ENCODE assay signal across 9 cellular contexts in genomic region chr10:98331888-98332287, GRCh38.
DNase-seq lines count a peak whose midpoint lies in the region; ATAC-seq and TF ChIP-seq lines count a peak whose summit lies in the region.
"Had no signal": no experiment of that assay in that cellular context is flagged by ENCODE, and none has a peak within 500 bp of the region (broad histone marks: within the 10 kb centered on the region; RNA-seq: fewer than 3 reads in every experiment).

No MANE protein-coding gene starts in this region.

- H3K4me1 ChIP-seq in right cardiac atrium (ENCODE audit: control insufficient read depth, insufficient read depth, low read length), result no peaks in the 10 kb centered on the region

- 65% methylated on average over 6 of the region's 6 CpGs for WGBS in right cardiac atrium

- intact Hi-C loops in right cardiac atrium (cut with DNase I), result no loop called here

- H3K27ac ChIP-seq in right cardiac atrium (ENCODE audit: low read length), result no peak overlapping the region

- no peak overlapping the region for H3K4me3 ChIP-seq in HFF-Myc (replicated peaks; ENCODE audit: low read depth, low read length)
- no peak overlapping the region for H3K4me3 ChIP-seq in right cardiac atrium (ENCODE audit: low read length)

- no peaks in the 10 kb centered on the region for H3K9me3 ChIP-seq in right cardiac atrium (ENCODE audit: control insufficient read depth, low read length)

- peak; percentile 38 for TF ChIP-seq CTCF in HFF-Myc (IDR thresholded peaks at IDR 0.05; ENCODE audit: low read depth, low read length, missing control alignments)

- peak; percentile 40 for DNase-seq in DMS153 treated with DMSO at 0.1 percent for 48 hours (lab: John Stamatoyannopoulos, UW; ENCODE audit: unreplicated experiment)
- DNase-seq in HFF-Myc (ENCODE audit: extremely low read depth, low read depth), result no peak
- DNase-seq in SK-N-DZ (ENCODE audit: low spot score), result peak; percentile 38
- DNase-seq in iPS-NIHi7 (ENCODE audit: extremely low spot score), result peak; percentile 84
- DNase-seq in AG20443 (ENCODE audit: low spot score), result no peak
- no peak for DNase-seq in superior temporal gyrus (ENCODE audit: extremely low spot score)
- DNase-seq in activated effector memory CD4-positive, alpha-beta T cell treated with anti-CD3 and anti-CD28 coated beads, Interleukin-2, amount 50 U/mL, for 16 hours, result no peak
- no peak for DNase-seq in right cardiac atrium
- DNase-seq: NCI-H774 had no signal

- H3K27me3 ChIP-seq in right cardiac atrium (ENCODE audit: control insufficient read depth, insufficient read depth), result no peaks in the 10 kb centered on the region

- no peak for ATAC-seq in right cardiac atrium

Comparison
In these comparisons a context has a peak if more than half of its experiments do, and no peak if none do; other contexts are left out.
1. DNase-seq: peak in DMS153 treated with DMSO at 0.1 percent for 48 hours (single experiment), SK-N-DZ (single experiment) and iPS-NIHi7 (single experiment); none in HFF-Myc (single experiment), AG20443 (single experiment), superior temporal gyrus (single experiment), activated effector memory CD4-positive, alpha-beta T cell treated with anti-CD3 and anti-CD28 coated beads, Interleukin-2, amount 50 U/mL, for 16 hours (single experiment) and right cardiac atrium (0 of 3).